8 cellular contexts compared by ENCODE assay signal in the genomic region with DNA sequence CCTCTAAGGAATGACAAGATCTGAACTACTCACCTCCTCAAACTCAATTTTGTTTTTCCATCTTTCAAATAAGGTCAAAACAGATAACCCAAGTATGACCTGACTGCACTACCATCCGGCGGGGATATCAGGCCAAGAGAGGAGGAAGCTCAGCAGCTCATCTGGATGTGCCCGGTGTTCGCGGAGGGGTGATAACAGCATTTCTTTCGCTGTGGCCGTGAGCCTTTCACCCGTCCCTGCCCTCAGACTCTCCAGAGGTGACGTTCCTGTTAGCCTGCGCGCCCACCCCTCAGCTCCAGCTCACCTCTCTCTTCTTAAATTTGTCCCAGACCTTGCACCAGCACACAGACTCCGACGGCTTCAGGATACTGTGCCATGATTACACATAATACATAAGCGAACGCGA. TPM values are rescaled to one million over a fixed set of nuclear protein-coding genes. Genes with fewer than 3 reads are reported as not detected.
DNase-seq lines count a peak whose midpoint lies in the region; ATAC-seq and TF ChIP-seq lines count a peak whose summit lies in the region.

No MANE protein-coding gene starts in this region.

- peak overlapping the region; percentile 92 for H3K4me3 Mint-ChIP-seq in activated T-helper 2 cell treated with anti-CD3 and anti-CD28 coated beads, Interferon-gamma antibody, Interleukin-2, Interleukin-4, amounts not matched to agents 10 μg/mL and 5 μg/mL and 100 μg/mL, durations not matched to agents 14 hours and 24 hours and 36 hours (ENCODE audit: low read depth)

- DNase-seq in NCI-H1105 treated with DMSO at 0.1 percent for 48 hours (lab: John Stamatoyannopoulos, UW) (peak; percentile 28), NCI-H1105 (lab: John Stamatoyannopoulos, UW) (no peak), NCI-H1092 (lab: John Stamatoyannopoulos, UW) (peak; percentile 3), Right ventricle myocardium superior (no peak), MV-4-11 (lab: John Stamatoyannopoulos, UW) (no peak)
- peak; percentile 18 for DNase-seq in activated T-helper 2 cell treated with anti-CD3 and anti-CD28 coated beads, Interferon-gamma antibody, Interleukin-2, Interleukin-4, amounts not matched to agents 10 μg/mL and 5 μg/mL and 100 μg/mL, durations not matched to agents 14 hours and 24 hours and 36 hours (ENCODE audit: low spot score)

- CTCF ChIA-PET in HEK293 (lab: Yijun Ruan, JAX) = interaction anchor here (1.8 kb wide), 1 partner anchor 120 kb away, joined by 6 read pairs; no protein-coding TSS in a partner anchor

- peak overlapping the region; percentile 53 for H3K9ac ChIP-seq in rectal smooth muscle tissue (ENCODE audit: low read length)

- H3K9me3 Mint-ChIP-seq in activated T-helper 2 cell treated with anti-CD3 and anti-CD28 coated beads, Interferon-gamma antibody, Interleukin-2, Interleukin-4, amounts not matched to agents 10 μg/mL and 5 μg/mL and 100 μg/mL, durations not matched to agents 14 hours and 24 hours and 36 hours = no peaks in the 10 kb centered on the region

- peak overlapping the region; percentile 95 for H3K27ac ChIP-seq in HEK293 (ENCODE audit: extremely low read depth, low read depth, low read length)
- peak overlapping the region; percentile 100 for H3K27ac ChIP-seq in rectal smooth muscle tissue (ENCODE audit: low read depth, low read length)

- peaks cover 35% of the 10 kb centered on the region for H3K36me3 Mint-ChIP-seq in activated T-helper 2 cell treated with anti-CD3 and anti-CD28 coated beads, Interferon-gamma antibody, Interleukin-2, Interleukin-4, amounts not matched to agents 10 μg/mL and 5 μg/mL and 100 μg/mL, durations not matched to agents 14 hours and 24 hours and 36 hours (ENCODE audit: low read depth)

- no peaks in the 10 kb centered on the region for H3K27me3 Mint-ChIP-seq in activated T-helper 2 cell treated with anti-CD3 and anti-CD28 coated beads, Interferon-gamma antibody, Interleukin-2, Interleukin-4, amounts not matched to agents 10 μg/mL and 5 μg/mL and 100 μg/mL, durations not matched to agents 14 hours and 24 hours and 36 hours (ENCODE audit: low read depth)

- TF ChIP-seq CTCF in HEK293 (tag by site-specific recombination; IDR thresholded peaks at IDR 0.05) = no peak

- H3K4me1 ChIP-seq in HEK293 (ENCODE audit: control insufficient read depth, insufficient read depth, low read length) = peaks cover 3% of the 10 kb centered on the region; the same call in 1 of the 2 replicates
- H3K4me1 ChIP-seq in rectal smooth muscle tissue (ENCODE audit: control insufficient read depth, insufficient read depth, low read length) = peaks cover 29% of the 10 kb centered on the region

- POLR2A ChIA-PET in HEK293 (lab: Yijun Ruan, JAX) = no interaction called here

- H3K4me1 Mint-ChIP-seq in activated T-helper 2 cell treated with anti-CD3 and anti-CD28 coated beads, Interferon-gamma antibody, Interleukin-2, Interleukin-4, amounts not matched to agents 10 μg/mL and 5 μg/mL and 100 μg/mL, durations not matched to agents 14 hours and 24 hours and 36 hours (ENCODE audit: low read depth) = peaks cover 27% of the 10 kb centered on the region

- H3K36me3 ChIP-seq in HEK293 (ENCODE audit: control insufficient read depth in 2 of 2, insufficient read depth in 1 of 2, low read length in 2 of 2) (peaks cover 4 to 18% of the 10 kb centered on the region in 2 experiments), rectal smooth muscle tissue (ENCODE audit: control insufficient read depth, insufficient read depth, low read length) (no peaks in the 10 kb centered on the region)

- peak; percentile 33 for ATAC-seq in Right ventricle myocardium superior (ENCODE audit: poor library complexity)

- H3K27me3 ChIP-seq in rectal smooth muscle tissue (ENCODE audit: control insufficient read depth, insufficient read depth, low read length) = no peaks in the 10 kb centered on the region

- intact Hi-C loops in activated T-helper 2 cell treated with anti-CD3 and anti-CD28 coated beads, Interferon-gamma antibody, Interleukin-2, Interleukin-4, amounts not matched to agents 10 μg/mL and 5 μg/mL and 100 μg/mL, durations not matched to agents 14 hours and 24 hours and 36 hours (cut with micrococcal nuclease) = loop anchor here (1.0 to 10.0 kb wide), 6 partner anchors 112 to 546 kb away; partner anchors contain the start of genes ZNF25, ZNF33A and ZNF37A
- intact Hi-C loops in Right ventricle myocardium superior (cut with DNase I) = loop anchor here (5.0 to 10.0 kb wide), 2 partner anchors 118 to 235 kb away; partner anchors contain the start of genes ZNF25 and ZNF37A

- H3K4me3 ChIP-seq in HEK293 (ENCODE audit: low read depth, low read length) (peak overlapping the region; percentile 78), rectal smooth muscle tissue (ENCODE audit: low read length) (peak overlapping the region; percentile 81)

- no peaks in the 10 kb centered on the region for H3K9me3 ChIP-seq in HEK293 (ENCODE audit: control insufficient read depth, insufficient read depth, low read depth, low read length)

- H3K27ac Mint-ChIP-seq in activated T-helper 2 cell treated with anti-CD3 and anti-CD28 coated beads, Interferon-gamma antibody, Interleukin-2, Interleukin-4, amounts not matched to agents 10 μg/mL and 5 μg/mL and 100 μg/mL, durations not matched to agents 14 hours and 24 hours and 36 hours = peak overlapping the region; percentile 94

TF ChIP-seq in HEK293, 187 proteins besides CTCF, POLR2A, EP300 and RAD21:
- TF ChIP-seq ZNF350 (tag by site-specific recombination; IDR thresholded peaks at IDR 0.05) (no peak), REPIN1 (tag by site-specific recombination; IDR thresholded peaks at IDR 0.05; ENCODE audit: low read depth) (no peak)

RNA-seq across cellular contexts. Expression of gene ZNF248, which starts 0.5 kb away (rescaled TPM):
- total RNA-seq in activated T-helper 2 cell treated with anti-CD3 and anti-CD28 coated beads, Interferon-gamma antibody, Interleukin-2, Interleukin-4, amounts not matched to agents 10 μg/mL and 5 μg/mL and 100 μg/mL, durations not matched to agents 14 hours and 24 hours and 36 hours = 9.2 and 11.2 TPM in 2 replicates
- 11.4 TPM for total RNA-seq in Right ventricle myocardium superior

Comparison
In these comparisons a context has a peak if more than half of its experiments do, and no peak if none do; other contexts are left out.
1. DNase-seq: peak in NCI-H1105 treated with DMSO at 0.1 percent for 48 hours (single experiment), NCI-H1092 (single experiment) and activated T-helper 2 cell treated with anti-CD3 and anti-CD28 coated beads, Interferon-gamma antibody, Interleukin-2, Interleukin-4, amounts not matched to agents 10 μg/mL and 5 μg/mL and 100 μg/mL, durations not matched to agents 14 hours and 24 hours and 36 hours (single experiment); none in NCI-H1105 (single experiment), Right ventricle myocardium superior (single experiment) and MV-4-11 (single experiment).